ENCODE assay signal across 17 cellular contexts in genomic region chr12:120758798-120759590, GRCh38. TPM values are rescaled to one million over a fixed set of nuclear protein-coding genes. Genes with fewer than 3 reads are reported as not detected.
DNase-seq lines count a peak whose midpoint lies in the region; ATAC-seq and TF ChIP-seq lines count a peak whose summit lies in the region.
"Had no signal": no experiment of that assay in that cellular context is flagged by ENCODE, and none has a peak within 500 bp of the region (broad histone marks: within the 10 kb centered on the region; RNA-seq: fewer than 3 reads in every experiment).

No MANE protein-coding gene starts in this region.

- DNase-seq in activated naive CD8-positive, alpha-beta T cell treated with anti-CD3 and anti-CD28 coated beads for 36 hours = no peak
- DNase-seq in OCI-LY7 (ENCODE audit: low spot score) (no peak), glutamatergic neuron (no peak), type B pancreatic cell (ENCODE audit: extremely low spot score, unreplicated experiment) (no peak), kidney glomerular epithelial cell (lab: John Stamatoyannopoulos, UW) (no peak), left lung (no peak)
- DNase-seq: activated CD4-positive, alpha-beta T cell treated with anti-CD3 and anti-CD28 coated beads for 1 hour; activated naive CD8-positive, alpha-beta T cell treated with anti-CD3 and anti-CD28 coated beads, Interleukin-2, amount 50 U/mL, for 24 hours; BE2C; brain microvascular endothelial cell; cortex of kidney; stimulated activated CD4-positive, alpha-beta T cell treated with anti-CD3 and anti-CD28 coated beads, Interleukin-12 subunit alpha, Interleukin-12 subunit beta, amount 100 ng/mL, for 4 hours; stimulated activated naive CD8-positive, alpha-beta T cell treated with anti-CD3 and anti-CD28 coated beads, Interleukin-15, amount 100 ng/mL, for 72 hours had no signal

- H3K79me2 ChIP-seq in OCI-LY7 (ENCODE audit: insufficient read depth, low read depth, low read length) = no peaks in the 10 kb centered on the region

- no peak overlapping the region for H2AFZ ChIP-seq in OCI-LY7 (ENCODE audit: low read length)

- no peak overlapping the region for H3K4me3 Mint-ChIP-seq in activated naive CD8-positive, alpha-beta T cell
- no peak overlapping the region for H3K4me3 Mint-ChIP-seq in activated naive CD8-positive, alpha-beta T cell treated with anti-CD3 and anti-CD28 coated beads for 36 hours
- H3K4me3 Mint-ChIP-seq in glutamatergic neuron (ENCODE audit: unreplicated experiment) (no peak overlapping the region), type B pancreatic cell (no peak overlapping the region)
- H3K4me3 Mint-ChIP-seq: activated naive CD8-positive, alpha-beta T cell treated with anti-CD3 and anti-CD28 coated beads, Interleukin-2, amount 50 U/mL, for 24 hours; stimulated activated naive CD8-positive, alpha-beta T cell treated with anti-CD3 and anti-CD28 coated beads, Interleukin-15, amount 100 ng/mL, for 72 hours had no signal

- peak overlapping the region; percentile 64 for H3K27ac Mint-ChIP-seq in activated naive CD8-positive, alpha-beta T cell
- H3K27ac Mint-ChIP-seq in activated naive CD8-positive, alpha-beta T cell treated with anti-CD3 and anti-CD28 coated beads for 36 hours = no peak overlapping the region
- H3K27ac Mint-ChIP-seq in glutamatergic neuron (ENCODE audit: unreplicated experiment) = peak overlapping the region; percentile 40
- H3K27ac Mint-ChIP-seq in type B pancreatic cell = peak overlapping the region; percentile 64
- H3K27ac Mint-ChIP-seq: activated naive CD8-positive, alpha-beta T cell treated with anti-CD3 and anti-CD28 coated beads, Interleukin-2, amount 50 U/mL, for 24 hours; activated T-helper 17 cell treated with anti-CD3 and anti-CD28 coated beads, Interleukin-2, amount 50 U/mL, for 72 hours had no signal

- H3K4me1 ChIP-seq in OCI-LY7 (ENCODE audit: insufficient read depth, low read length, poor library complexity, severe bottlenecking) (peaks cover 27% of the 10 kb centered on the region), left lung (no peaks in the 10 kb centered on the region)

- no peaks in the 10 kb centered on the region for H3K27me3 Mint-ChIP-seq in activated naive CD8-positive, alpha-beta T cell
- H3K27me3 Mint-ChIP-seq in activated naive CD8-positive, alpha-beta T cell treated with anti-CD3 and anti-CD28 coated beads for 36 hours = peaks cover 9% of the 10 kb centered on the region
- peaks cover 2% of the 10 kb centered on the region for H3K27me3 Mint-ChIP-seq in glutamatergic neuron (ENCODE audit: unreplicated experiment)
- no peaks in the 10 kb centered on the region for H3K27me3 Mint-ChIP-seq in type B pancreatic cell
- H3K27me3 Mint-ChIP-seq: activated naive CD8-positive, alpha-beta T cell treated with anti-CD3 and anti-CD28 coated beads, Interleukin-2, amount 50 U/mL, for 24 hours; activated T-helper 17 cell treated with anti-CD3 and anti-CD28 coated beads, Interleukin-2, amount 50 U/mL, for 72 hours; stimulated activated naive CD8-positive, alpha-beta T cell treated with anti-CD3 and anti-CD28 coated beads, Interleukin-15, amount 100 ng/mL, for 72 hours had no signal

- no TSS peak for BruUV-seq in OCI-LY7 (replicated peaks; lab: Mats Ljungman, UMichigan)

- peaks cover 5% of the 10 kb centered on the region for H3K9me3 Mint-ChIP-seq in activated naive CD8-positive, alpha-beta T cell (ENCODE audit: low read depth)
- H3K9me3 Mint-ChIP-seq in activated naive CD8-positive, alpha-beta T cell treated with anti-CD3 and anti-CD28 coated beads for 36 hours = peaks cover 8% of the 10 kb centered on the region
- H3K9me3 Mint-ChIP-seq in glutamatergic neuron (ENCODE audit: unreplicated experiment) (peaks cover 6% of the 10 kb centered on the region), type B pancreatic cell (peaks cover 12% of the 10 kb centered on the region)
- H3K9me3 Mint-ChIP-seq: activated naive CD8-positive, alpha-beta T cell treated with anti-CD3 and anti-CD28 coated beads, Interleukin-2, amount 50 U/mL, for 24 hours; activated T-helper 17 cell treated with anti-CD3 and anti-CD28 coated beads, Interleukin-2, amount 50 U/mL, for 72 hours had no signal

- no peaks in the 10 kb centered on the region for H3K27me3 ChIP-seq in left lung
- H3K27me3 ChIP-seq: BE2C, brain microvascular endothelial cell, tibial nerve had no signal

- H3K9me2 ChIP-seq in OCI-LY7 (ENCODE audit: insufficient read depth, low read length) = no peaks in the 10 kb centered on the region

- peak overlapping the region; percentile 47 for H3K4me2 ChIP-seq in OCI-LY7 (ENCODE audit: low read length)

- CTCF ChIA-PET in OCI-LY7 (lab: Charles Lee; ENCODE audit: unreplicated experiment) = no interaction called here

- H3K36me3 ChIP-seq in OCI-LY7 (ENCODE audit: insufficient read depth, low read length) (peaks cover 15% of the 10 kb centered on the region; the same call in 1 of the 2 replicates), left lung (peaks cover 0 to 43% of the 10 kb centered on the region in 2 donors)

- H3K4me1 Mint-ChIP-seq in activated naive CD8-positive, alpha-beta T cell (ENCODE audit: low read depth) = no peaks in the 10 kb centered on the region
- peaks cover 4% of the 10 kb centered on the region for H3K4me1 Mint-ChIP-seq in activated naive CD8-positive, alpha-beta T cell treated with anti-CD3 and anti-CD28 coated beads for 36 hours
- H3K4me1 Mint-ChIP-seq in glutamatergic neuron (ENCODE audit: low read depth, unreplicated experiment) (peaks cover 13% of the 10 kb centered on the region), type B pancreatic cell (ENCODE audit: unreplicated experiment) (peaks cover 38% of the 10 kb centered on the region)
- H3K4me1 Mint-ChIP-seq: stimulated activated naive CD8-positive, alpha-beta T cell treated with anti-CD3 and anti-CD28 coated beads, Interleukin-15, amount 100 ng/mL, for 72 hours had no signal

- H3K36me3 Mint-ChIP-seq in activated naive CD8-positive, alpha-beta T cell = no peaks in the 10 kb centered on the region
- H3K36me3 Mint-ChIP-seq in activated naive CD8-positive, alpha-beta T cell treated with anti-CD3 and anti-CD28 coated beads for 36 hours = peaks cover 3% of the 10 kb centered on the region
- H3K36me3 Mint-ChIP-seq in glutamatergic neuron (ENCODE audit: unreplicated experiment) = peaks cover 7% of the 10 kb centered on the region
- peaks cover 18% of the 10 kb centered on the region for H3K36me3 Mint-ChIP-seq in type B pancreatic cell

- intact Hi-C loops in OCI-LY7 (cut with micrococcal nuclease; ENCODE audit: unreplicated experiment) (no loop called here), left lung (cut with DNase I) (no loop called here)

- H3K4me3 ChIP-seq in OCI-LY7 (ENCODE audit: low read depth, low read length, poor library complexity, severe bottlenecking) (no peak overlapping the region), left lung (no peak overlapping the region)
- H3K4me3 ChIP-seq: tibial nerve had no signal

- no peaks in the 10 kb centered on the region for H4K20me1 ChIP-seq in OCI-LY7 (ENCODE audit: insufficient read depth, low read length)

- TF ChIP-seq CTCF in OCI-LY7 (conservative IDR thresholded peaks at IDR 0.05; ENCODE audit: low read length) = no peak
- no peak for TF ChIP-seq CTCF in glutamatergic neuron (IDR thresholded peaks at IDR 0.05; ENCODE audit: partially characterized antibody, unreplicated experiment)
- TF ChIP-seq CTCF in type B pancreatic cell (conservative IDR thresholded peaks at IDR 0.05) = no peak
- TF ChIP-seq CTCF in left lung (IDR thresholded peaks at IDR 0.05) = no peak

- no peak for ATAC-seq in GM21786 (IDR thresholded peaks at IDR 0.05; ENCODE audit: unreplicated experiment)
- no peak for ATAC-seq in left lung
- ATAC-seq: activated naive CD8-positive, alpha-beta T cell treated with anti-CD3 and anti-CD28 coated beads, Interleukin-2, amount 50 U/mL, for 24 hours; activated T-helper 17 cell treated with anti-CD3 and anti-CD28 coated beads, Interleukin-2, amount 50 U/mL, for 72 hours; stimulated activated naive CD8-positive, alpha-beta T cell treated with anti-CD3 and anti-CD28 coated beads, Interleukin-15, amount 100 ng/mL, for 72 hours had no signal

- H3K27ac ChIP-seq in OCI-LY7 (ENCODE audit: low read depth, low read length, poor library complexity, severe bottlenecking) (no peak overlapping the region), left lung (no peak overlapping the region)
- H3K27ac ChIP-seq: brain microvascular endothelial cell, tibial nerve had no signal

- H3K9me3 ChIP-seq in OCI-LY7 (ENCODE audit: low read length) (no peaks in the 10 kb centered on the region; the same call in 1 of the 2 replicates), left lung (peaks cover 0 to 7% of the 10 kb centered on the region in 2 donors)
- H3K9me3 ChIP-seq: BE2C had no signal

- POLR2A ChIA-PET in OCI-LY7 (lab: Charles Lee) = interaction anchor here (0.6 to 0.7 kb wide), 2 partner anchors 9 to 290 kb away, joined by 3 to 4 read pairs; no protein-coding TSS in a partner anchor

RNA-seq across cellular contexts. Expression of gene ACADS, which starts 33.4 kb away (rescaled TPM):
- 10 to 100 TPM; 11.4 to 13.4 TPM for total RNA-seq in activated naive CD8-positive, alpha-beta T cell treated with anti-CD3 and anti-CD28 coated beads for 36 hours
- 7.7 and 8.8 TPM in 2 replicates for total RNA-seq in OCI-LY7 (2014; rRNA removed; shearing (Covaris generic))
- total RNA-seq in OCI-LY7 (2022) = 11.2 and 14.5 TPM in 2 replicates
- total RNA-seq in glutamatergic neuron (ENCODE audit: unreplicated experiment) = 8.1 TPM
- 12.1 and 16.4 TPM in 2 replicates for total RNA-seq in type B pancreatic cell (ENCODE audit: low replicate concordance)
- total RNA-seq in left lung = 10 to 100 TPM; 17.3 to 20.6 TPM

RNA-seq across cellular contexts. Expression of gene UNC119B, which starts 48.7 kb away (rescaled TPM):
- 10 to 100 TPM; 24.1 to 25.5 TPM for total RNA-seq in activated naive CD8-positive, alpha-beta T cell treated with anti-CD3 and anti-CD28 coated beads for 36 hours
- 16.5 and 17.2 TPM in 2 replicates for total RNA-seq in OCI-LY7 (2014; rRNA removed; shearing (Covaris generic))
- total RNA-seq in OCI-LY7 (2022) = 24.6 and 27.4 TPM in 2 replicates
- 16.2 TPM for total RNA-seq in glutamatergic neuron (ENCODE audit: unreplicated experiment)
- 39.2 and 57.2 TPM in 2 replicates for total RNA-seq in type B pancreatic cell (ENCODE audit: low replicate concordance)
- 10 to 100 TPM; 23.3 to 28.3 TPM for total RNA-seq in left lung
